In genomic region chr16:18908716-18909115, GRCh38 we compare ENCODE assay signal across 6 cellular contexts. TPM values are rescaled to one million over a fixed set of nuclear protein-coding genes. Genes with fewer than 3 reads are reported as not detected.
A peak's percentile ranks its signal among the peaks of the same experiment; 100 is the strongest.
DNase-seq lines count a peak whose midpoint lies in the region; ATAC-seq, FAIRE-seq and TF ChIP-seq lines count a peak whose summit lies in the region.
"Not testable (repeated sequence)": the region's sequence is repeated elsewhere in the genome, so short reads cannot be mapped to it uniquely, and the experiment has no call there.

No MANE protein-coding gene starts in this region.

- TF ChIP-seq POLR2A in K562 (conservative IDR thresholded peaks at IDR 0.05); HepG2 (IDR thresholded peaks at IDR 0.05; ENCODE audit: insufficient read depth in 1 of 2, low read depth in 2 of 2, low read length in 2 of 2): not testable (repeated sequence)

- intact Hi-C loops in K562 (cut with micrococcal nuclease); HepG2 (cut with micrococcal nuclease; ENCODE audit: unreplicated experiment); natural killer cell (cut with micrococcal nuclease): not testable (repeated sequence)

- H3K9me1 ChIP-seq in K562 (ENCODE audit: control insufficient read depth, insufficient read depth, low read length), result not testable (repeated sequence)

- H3K27me3 ChIP-seq in K562 (ENCODE audit: control insufficient read depth in 2 of 2, insufficient read depth in 2 of 2, low read length in 2 of 2); HepG2 (ENCODE audit: control insufficient read depth in 1 of 2, insufficient read depth in 2 of 2, low read length in 2 of 2); trophoblast cell (ENCODE audit: insufficient read depth, low read length): not testable (repeated sequence)

- not testable (repeated sequence) for H3K9me3 ChIP-seq in T-helper 17 cell (ENCODE audit: control insufficient read depth, low read length, poor library complexity, severe bottlenecking); K562 (replicated peaks; ENCODE audit: control insufficient read depth, insufficient read depth, low read depth, low read length); HepG2 (ENCODE audit: low read length); trophoblast cell (ENCODE audit: insufficient read depth, low read depth, low read length)

- H3K9ac ChIP-seq in K562 (ENCODE audit: insufficient read depth in 1 of 2, low read depth in 2 of 2, low read length in 2 of 2); HepG2 (ENCODE audit: insufficient read depth, low read depth, low read length); trophoblast cell (ENCODE audit: low read length): not testable (repeated sequence)

- H2BK5ac ChIP-seq in trophoblast cell (ENCODE audit: low read depth, low read length, poor library complexity), result not testable (repeated sequence)

- not testable (repeated sequence) for H4K20me1 ChIP-seq in K562 (replicated peaks; ENCODE audit: control insufficient read depth, insufficient read depth, low read length)
- H4K20me1 ChIP-seq in HepG2 (ENCODE audit: insufficient read depth, low read length), result peaks cover 22% of the 10 kb centered on the region; the same call in 1 of the 2 replicates

- H3K79me1 ChIP-seq in trophoblast cell (ENCODE audit: low read length), result not testable (repeated sequence)

- H3K4me2 ChIP-seq in K562 (ENCODE audit: insufficient read depth, low read length); HepG2 (ENCODE audit: low read depth, low read length); trophoblast cell (ENCODE audit: low read length): not testable (repeated sequence)

- H3K4me1 Mint-ChIP-seq in T-helper 17 cell (peaks cover 22% of the 10 kb centered on the region), natural killer cell (peaks cover 33 to 40% of the 10 kb centered on the region in 2 donors)
- peaks cover 26 to 34% of the 10 kb centered on the region in 2 donors for H3K4me1 Mint-ChIP-seq in effector memory CD8-positive, alpha-beta T cell (ENCODE audit: low read depth in 2 of 2)

- DNase-seq in T-helper 17 cell; K562 (ENCODE audit: extremely low read depth in 1 of 4, low spot score in 3 of 4); effector memory CD8-positive, alpha-beta T cell; HepG2 (ENCODE audit: low spot score); natural killer cell: not testable (repeated sequence)
- DNase-seq in trophoblast cell, result peak; percentile 64 to 92

- H3K14ac ChIP-seq in trophoblast cell (ENCODE audit: low read length), result not testable (repeated sequence)

- TF ChIP-seq EP300 in K562 (IDR thresholded peaks at IDR 0.05; ENCODE audit: low read length); HepG2 (IDR thresholded peaks at IDR 0.05; ENCODE audit: low read depth in 2 of 2, low read length in 2 of 2); HepG2 (CRISPR knock-in tag; IDR thresholded peaks at IDR 0.05; ENCODE audit: borderline replicate concordance): not testable (repeated sequence)

- not testable (repeated sequence) for TF ChIP-seq CTCF in K562 (IDR thresholded peaks at IDR 0.05 in 2 of 3, conservative IDR thresholded peaks at IDR 0.05 in 1 of 3; ENCODE audit: insufficient read depth in 2 of 3, low read depth in 1 of 3, low read length in 3 of 3); HepG2 (CRISPR knock-in tag; IDR thresholded peaks at IDR 0.05); natural killer cell (IDR thresholded peaks at IDR 0.05)

- TF ChIP-seq RAD21 in K562 (CRISPR knock-in tag; conservative IDR thresholded peaks at IDR 0.05 in 1 of 2, IDR thresholded peaks at IDR 0.05 in 1 of 2); HepG2 (CRISPR knock-in tag; IDR thresholded peaks at IDR 0.05): not testable (repeated sequence)

- H3K4me3 ChIP-seq in K562; HepG2 (replicated peaks in 1 of 3; ENCODE audit: insufficient read depth in 1 of 3, low read depth in 2 of 3, low read length in 3 of 3); trophoblast cell (ENCODE audit: low read depth, low read length): not testable (repeated sequence)

- not testable (repeated sequence) for H3K36me3 Mint-ChIP-seq in T-helper 17 cell (ENCODE audit: low read depth); natural killer cell
- H3K36me3 Mint-ChIP-seq in effector memory CD8-positive, alpha-beta T cell (ENCODE audit: insufficient read depth), result peaks cover 13% of the 10 kb centered on the region

- not testable (repeated sequence) for H2BK120ac ChIP-seq in trophoblast cell (ENCODE audit: insufficient read depth, low read length, poor library complexity)

- H2AFZ ChIP-seq in K562 (ENCODE audit: low read depth, low read length); HepG2 (ENCODE audit: low read length); trophoblast cell (ENCODE audit: insufficient read depth, low read length, poor library complexity): not testable (repeated sequence)

- H3K79me2 ChIP-seq in K562 (ENCODE audit: control insufficient read depth, insufficient read depth, low read length), result peaks cover 75% of the 10 kb centered on the region
- H3K79me2 ChIP-seq in HepG2 (ENCODE audit: insufficient read depth, low read length), result peaks cover 85% of the 10 kb centered on the region
- not testable (repeated sequence) for H3K79me2 ChIP-seq in trophoblast cell (ENCODE audit: control insufficient read depth, insufficient read depth, low read length, poor library complexity)

- not testable (repeated sequence) for FAIRE-seq in K562 (lab: Jason Lieb, UNC); HepG2 (lab: Jason Lieb, UNC)

- H4K12ac ChIP-seq in trophoblast cell (ENCODE audit: low read depth, low read length), result not testable (repeated sequence)

- in situ Hi-C loops in K562 (cut with MboI), result not testable (repeated sequence)
- in situ Hi-C loops in HepG2 (cut with HindIII; ENCODE audit: extremely low pct_ligation_motif_present, low pct_unique_long_range_greater_than_20kb), result loop anchor here (10.0 kb wide), 1 partner anchor 56 kb away; no protein-coding TSS in a partner anchor

- H3K27me3 Mint-ChIP-seq in T-helper 17 cell; effector memory CD8-positive, alpha-beta T cell; natural killer cell (ENCODE audit: low read depth in 2 of 2): not testable (repeated sequence)

- H3K18ac ChIP-seq in trophoblast cell (ENCODE audit: low read length), result not testable (repeated sequence)

- not testable (repeated sequence) for ATAC-seq in T-helper 17 cell; K562; effector memory CD8-positive, alpha-beta T cell (replicated peaks); HepG2; natural killer cell

- H3K4ac ChIP-seq in trophoblast cell (ENCODE audit: low read depth, low read length), result peak overlapping the region; percentile 93

- not testable (repeated sequence) for H3K4me1 ChIP-seq in K562 (replicated peaks in 1 of 2; ENCODE audit: control insufficient read depth in 2 of 2, insufficient read depth in 2 of 2, low read length in 2 of 2); trophoblast cell (ENCODE audit: control insufficient read depth in 1 of 2, insufficient read depth in 2 of 2, low read length in 2 of 2)
- H3K4me1 ChIP-seq in HepG2 (ENCODE audit: insufficient read depth, low read length), result peaks cover 34% of the 10 kb centered on the region

- H2AK5ac ChIP-seq in trophoblast cell (ENCODE audit: low read length), result not testable (repeated sequence)

- POLR2A ChIA-PET in K562 (lab: Yijun Ruan, JAX); HepG2 (lab: Yijun Ruan, JAX): not testable (repeated sequence)

- H3K27ac Mint-ChIP-seq in T-helper 17 cell (peak overlapping the region; percentile 39), natural killer cell (peak overlapping the region; percentile 51 to 65)
- peak overlapping the region; percentile 17 to 38 for H3K27ac Mint-ChIP-seq in effector memory CD8-positive, alpha-beta T cell

- not testable (repeated sequence) for H3K36me3 ChIP-seq in K562 (ENCODE audit: control insufficient read depth, insufficient read depth, low read length); HepG2 (replicated peaks in 1 of 2; ENCODE audit: control insufficient read depth in 1 of 2, insufficient read depth in 2 of 2, low read length in 2 of 2); trophoblast cell (ENCODE audit: control insufficient read depth in 1 of 2, insufficient read depth in 2 of 2, low read length in 2 of 2)

- not testable (repeated sequence) for H3K4me3 Mint-ChIP-seq in T-helper 17 cell, natural killer cell
- H3K4me3 Mint-ChIP-seq in effector memory CD8-positive, alpha-beta T cell, result peak overlapping the region in 1 of 2 donors; percentile 23

- not testable (repeated sequence) for H3K23ac ChIP-seq in trophoblast cell (ENCODE audit: low read length)

- H4K8ac ChIP-seq in trophoblast cell (ENCODE audit: low read depth, low read length), result not testable (repeated sequence)

- not testable (repeated sequence) for H3K9me3 Mint-ChIP-seq in effector memory CD8-positive, alpha-beta T cell; natural killer cell

- BruUV-seq in K562 (replicated peaks; lab: Mats Ljungman, UMichigan); HepG2 (replicated peaks; lab: Mats Ljungman, UMichigan): not testable (repeated sequence)

- CTCF ChIA-PET in K562 (lab: Yijun Ruan, JAX; ENCODE audit: low intra/inter-chr PET ratio); HepG2 (lab: Yijun Ruan, JAX; ENCODE audit: low intra/inter-chr PET ratio, low total read pairs): not testable (repeated sequence)

- 83% methylated on average over 8 of the region's 12 CpGs for WGBS in K562 (ENCODE audit: insufficient coverage, low coverage, missing lambda C conversion rate)
- 98% methylated on average over 12 of the region's 12 CpGs for WGBS in HepG2 (ENCODE audit: low lambda C conversion rate)
- no CpG with 5 or more reads among the region's 12 CpGs for WGBS in trophoblast cell (ENCODE audit: extremely low coverage, insufficient coverage, insufficient read length)

- H2BK12ac ChIP-seq in trophoblast cell (ENCODE audit: low read length), result not testable (repeated sequence)

- not testable (repeated sequence) for H4K91ac ChIP-seq in trophoblast cell (ENCODE audit: low read depth, low read length)

- not testable (repeated sequence) for H3K27ac ChIP-seq in K562 (ENCODE audit: extremely low read depth, low read depth, low read length); HepG2 (ENCODE audit: extremely low read length, insufficient read depth, low read length); trophoblast cell (ENCODE audit: low read depth, low read length)

RNA-seq across cellular contexts. Expression of gene SMG1, which starts 17.5 kb away (rescaled TPM):
- total RNA-seq in T-helper 17 cell (100 to 1,000 TPM; 177 to 192 TPM), K562 (2014; rRNA removed) (23.2 and 23.5 TPM in 2 replicates), K562 (2014; rRNA removed; fragmentation: Illumina TruSeq; extraction: Trizol) (37.6 and 43.3 TPM in 2 replicates), K562 (2015; rRNA removed; fragmentation: Illumina TruSeq; extraction: Trizol) (35.2 and 35.4 TPM in 2 replicates), K562 (2021) (54.8 and 59.4 TPM in 2 replicates), HepG2 (2016; rRNA removed; fragmentation: Illumina TruSeq; extraction: Trizol) (53.7 and 72.7 TPM in 2 replicates), natural killer cell (100 to 1,000 TPM; 215 to 253 (median 246) TPM)
- total RNA-seq in K562 (2011; cell fraction: chromatin; rRNA removed; ENCODE audit: low replicate concordance), result 356 and 852 TPM in 2 replicates
- total RNA-seq in K562 (2011; cell fraction: nucleolus; rRNA removed), result 116 and 155 TPM in 2 replicates
- total RNA-seq in K562 (2011; cell fraction: nucleoplasm; rRNA removed), result 296 and 413 TPM in 2 replicates
- polyA plus RNA-seq in K562 (2011; rRNA removed) (30.9 and 41.1 TPM in 2 replicates), K562 (2014; fragmentation: Illumina TruSeq; extraction: Trizol) (28.3 and 32.0 TPM in 2 replicates), K562 (2014; fragmentation: Nextera tagmentation; extraction: Ambion mirVana) (1 to 10 TPM; 3.4 to 3.7 TPM), K562 (2014; rRNA removed) (24.1 and 24.4 TPM in 2 replicates), HepG2 (2011; rRNA removed) (39.1 and 48.7 TPM in 2 replicates)
- 13.9 and 19.5 TPM in 2 replicates for polyA plus RNA-seq in K562 (2011; cell fraction: cytosol; rRNA removed)
- 58.5 and 66.6 TPM in 2 replicates for polyA plus RNA-seq in K562 (2011; cell fraction: nucleus; rRNA removed)
- polyA plus RNA-seq in K562 (2012), result 19.1 and 22.5 TPM in 2 replicates
- 250 and 261 TPM in 2 replicates for polyA minus RNA-seq in K562 (2011; rRNA and poly(A)+ RNA removed)
- 38.0 and 68.0 TPM in 2 replicates for polyA minus RNA-seq in K562 (2011; cell fraction: cytosol; rRNA and poly(A)+ RNA removed)
- polyA minus RNA-seq in K562 (2011; cell fraction: nucleus; rRNA and poly(A)+ RNA removed), result 126 and 193 TPM in 2 replicates
- total RNA-seq in HepG2 (2016; cell fraction: cytosol; rRNA removed; fragmentation: Illumina TruSeq; extraction: Trizol; ENCODE audit: low read depth), result 52.2 and 56.7 TPM in 2 replicates
- total RNA-seq in HepG2 (2016; cell fraction: insoluble cytoplasmic fraction; rRNA removed; fragmentation: Illumina TruSeq; extraction: Trizol), result 50.1 and 65.9 TPM in 2 replicates
- total RNA-seq in HepG2 (2016; cell fraction: membrane; rRNA removed; fragmentation: Illumina TruSeq; extraction: Trizol), result 45.7 and 53.5 TPM in 2 replicates
- total RNA-seq in HepG2 (2016; cell fraction: nucleus; rRNA removed; fragmentation: Illumina TruSeq; extraction: Trizol), result 131 and 149 TPM in 2 replicates
- polyA plus RNA-seq in HepG2 (2011; cell fraction: cytosol; rRNA removed), result 16.8 and 24.6 TPM in 2 replicates
- polyA plus RNA-seq in HepG2 (2011; cell fraction: nucleus; rRNA removed), result 87.4 and 101 TPM in 2 replicates
- 39.6 and 43.6 TPM in 2 replicates for polyA plus RNA-seq in HepG2 (2012)
- polyA plus RNA-seq in HepG2 (2016; cell fraction: cytosol; fragmentation: Illumina TruSeq; extraction: Trizol; ENCODE audit: low read depth), result 2.1 and 2.8 TPM in 2 replicates
- polyA plus RNA-seq in HepG2 (2016; cell fraction: insoluble cytoplasmic fraction; fragmentation: Illumina TruSeq; extraction: Trizol; ENCODE audit: low read depth), result 29.8 and 31.4 TPM in 2 replicates
- 4.7 and 5.7 TPM in 2 replicates for polyA plus RNA-seq in HepG2 (2016; cell fraction: membrane; fragmentation: Illumina TruSeq; extraction: Trizol; ENCODE audit: low read depth)
- polyA plus RNA-seq in HepG2 (2016; cell fraction: nucleus; fragmentation: Illumina TruSeq; extraction: Trizol; ENCODE audit: insufficient read depth, low read depth), result 100 and 114 TPM in 2 replicates
- 109 and 150 TPM in 2 replicates for polyA minus RNA-seq in HepG2 (2011; rRNA and poly(A)+ RNA removed; ENCODE audit: low replicate concordance)
- 67.3 and 79.2 TPM in 2 replicates for polyA minus RNA-seq in HepG2 (2011; cell fraction: cytosol; rRNA and poly(A)+ RNA removed)
- polyA minus RNA-seq in HepG2 (2011; cell fraction: nucleus; rRNA and poly(A)+ RNA removed), result 508 and 586 TPM in 2 replicates
- polyA plus RNA-seq in trophoblast cell (2013), result 15.8 and 16.6 TPM in 2 replicates
